Comparison of ENCODE assay signal across 21 cellular contexts in genomic region chr12:93390025-93390424, GRCh38. TPM values are rescaled to one million over a fixed set of nuclear protein-coding genes. Genes with fewer than 3 reads are reported as not detected.
A peak's percentile ranks its signal among the peaks of the same experiment; 100 is the strongest.
DNase-seq lines count a peak whose midpoint lies in the region; ATAC-seq and TF ChIP-seq lines count a peak whose summit lies in the region.
"Had no signal": no experiment of that assay in that cellular context is flagged by ENCODE, and none has a peak within 500 bp of the region (broad histone marks: within the 10 kb centered on the region; RNA-seq: fewer than 3 reads in every experiment).

No MANE protein-coding gene starts in this region.

- H4K20me1 ChIP-seq in SU-DHL-6 (ENCODE audit: low read depth, low read length): peaks cover 3% of the 10 kb centered on the region; the same call in 1 of the 2 replicates

- no peaks in the 10 kb centered on the region for H3K9me3 ChIP-seq in SU-DHL-6 (ENCODE audit: insufficient read depth, low read length)
- H3K9me3 ChIP-seq: SJSA1 had no signal

- no peaks in the 10 kb centered on the region for H3K27me3 ChIP-seq in SU-DHL-6 (ENCODE audit: low read length)
- H3K27me3 ChIP-seq: SJSA1 had no signal

- peak; percentile 39 for DNase-seq in SIG-M5 treated with dmso at 0.1 percent for 504 hours (lab: John Stamatoyannopoulos, UW; ENCODE audit: unreplicated experiment)
- no peak for DNase-seq in SIG-M5 (lab: John Stamatoyannopoulos, UW)
- peak; percentile 57 for DNase-seq in fibroblast of peridontal ligament (ENCODE audit: extremely low read depth)
- peak; percentile 77 for DNase-seq in renal cortical epithelial cell (ENCODE audit: low read depth)
- no peak for DNase-seq in HT-29 (ENCODE audit: low spot score)
- no peak for DNase-seq in NCI-H524 (lab: John Stamatoyannopoulos, UW)
- DNase-seq: activated CD8-positive, alpha-beta memory T cell treated with anti-CD3 and anti-CD28 coated beads, Interleukin-2, amount 50 U/mL, for 4 hours; C1 segment of cervical spinal cord; dermis blood vessel endothelial cell; erythroblast; glutamatergic neuron; immature natural killer cell; MV-4-11; natural killer cell; NCI-H2029; NCI-H524 treated with DMSO at 0.1 percent for 48 hours; OCI-M1; T-helper 9 cell had no signal

- no peaks in the 10 kb centered on the region for H3F3A ChIP-seq in SU-DHL-6 (ENCODE audit: insufficient read depth)

- H3K79me2 ChIP-seq in SU-DHL-6 (ENCODE audit: insufficient read depth, low read length): peaks cover 69% of the 10 kb centered on the region

- no peak overlapping the region for H3K27ac ChIP-seq in SU-DHL-6 (ENCODE audit: low read depth, low read length)
- H3K27ac ChIP-seq: SJSA1 had no signal

- ATAC-seq in GM19324 (IDR thresholded peaks at IDR 0.05; ENCODE audit: low FRiP score, unreplicated experiment): no peak
- ATAC-seq: natural killer cell had no signal

- no peak overlapping the region for H3K4me3 ChIP-seq in SU-DHL-6 (ENCODE audit: insufficient read depth, low read length, poor library complexity, severe bottlenecking)
- H3K4me3 ChIP-seq: SJSA1 had no signal

- H3K4me2 ChIP-seq in SU-DHL-6 (ENCODE audit: low read depth, low read length, poor library complexity, severe bottlenecking): peak overlapping the region; percentile 27

- H3K36me3 ChIP-seq in SU-DHL-6 (ENCODE audit: low read length): no peaks in the 10 kb centered on the region

- no peak for TF ChIP-seq CTCF in SU-DHL-6 (IDR thresholded peaks at IDR 0.05; ENCODE audit: insufficient read depth, low read length, poor library complexity, severe bottlenecking)

- no peaks in the 10 kb centered on the region for H3K9me2 ChIP-seq in SU-DHL-6 (replicated peaks; ENCODE audit: insufficient read depth, low read length)

- no peak overlapping the region for H2AFZ ChIP-seq in SU-DHL-6 (ENCODE audit: low read depth, low read length, severe bottlenecking)

- no peak overlapping the region for H3K9ac ChIP-seq in SU-DHL-6 (ENCODE audit: low read length)

RNA-seq across cellular contexts. Expression of gene NUDT4, which starts 12.3 kb away (rescaled TPM):
- total RNA-seq in renal cortical epithelial cell: 35.2 and 35.8 TPM in 2 replicates
- total RNA-seq in HT-29 (2014; rRNA removed; shearing (Covaris generic)): 120 and 129 TPM in 2 replicates

RNA-seq across cellular contexts. Expression of gene UBE2N, which starts 51.7 kb away (rescaled TPM):
- total RNA-seq in renal cortical epithelial cell: 58.4 and 72.9 TPM in 2 replicates
- total RNA-seq in HT-29 (2014; rRNA removed; shearing (Covaris generic)): 179 and 240 TPM in 2 replicates

Comparison
In these comparisons a context has a peak if more than half of its experiments do, and no peak if none do; other contexts are left out.
1. DNase-seq: peak in SIG-M5 treated with dmso at 0.1 percent for 504 hours (single experiment), fibroblast of peridontal ligament (single experiment) and renal cortical epithelial cell (single experiment); none in SIG-M5 (single experiment), HT-29 (single experiment) and NCI-H524 (0 of 2).